Comparison of ENCODE assay signal across 22 cellular contexts in the genomic region with DNA sequence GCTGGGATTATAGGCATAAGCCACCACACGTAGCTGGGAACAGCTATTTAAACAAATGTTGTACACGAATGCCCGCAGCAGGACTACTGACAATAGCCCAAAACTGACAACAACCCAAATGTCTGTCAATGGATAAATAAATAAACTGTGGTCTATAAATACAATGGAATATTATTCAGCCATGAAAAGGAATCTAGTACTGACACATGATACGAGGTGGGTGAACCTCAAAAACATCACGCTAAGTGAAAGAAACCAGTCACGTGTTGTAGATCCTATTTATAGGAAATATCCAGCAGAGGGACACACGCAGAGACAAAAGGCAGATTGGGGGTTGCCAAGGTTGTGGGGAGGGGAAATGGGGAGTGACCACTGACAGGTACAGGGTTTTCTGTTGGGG.
DNase-seq lines count a peak whose midpoint lies in the region; ATAC-seq, FAIRE-seq and TF ChIP-seq lines count a peak whose summit lies in the region.
"Had no signal": no experiment of that assay in that cellular context is flagged by ENCODE, and none has a peak within 500 bp of the region (broad histone marks: within the 10 kb centered on the region; RNA-seq: fewer than 3 reads in every experiment).

No MANE protein-coding gene starts in this region.

- no peaks in the 10 kb centered on the region for H3K9me3 Mint-ChIP-seq in endodermal cell
- H3K9me3 Mint-ChIP-seq: CD4-positive, alpha-beta T cell; CD8-positive, alpha-beta T cell had no signal

- ATAC-seq in GM21390 (IDR thresholded peaks at IDR 0.05; ENCODE audit: unreplicated experiment) (no peak), GM18502 (IDR thresholded peaks at IDR 0.05; ENCODE audit: poor library complexity, unreplicated experiment) (no peak)
- ATAC-seq: A549; CD8-positive, alpha-beta T cell had no signal

- H3K4me3 ChIP-seq in right atrium auricular region, result no peak overlapping the region
- H3K4me3 ChIP-seq in endodermal cell (ENCODE audit: low read length), result no peak overlapping the region
- H3K4me3 ChIP-seq: A549; BLaER1 treated with 17β-estradiol and CSF1 and Interleukin-3, amounts not matched to agents 10 nM and 100 nM had no signal

- no peak overlapping the region for H3K27ac Mint-ChIP-seq in endodermal cell
- H3K27ac Mint-ChIP-seq: B cell; CD4-positive, alpha-beta T cell; CD8-positive, alpha-beta T cell had no signal

- peak; percentile 56 for FAIRE-seq in urothelium cell line (lab: Jason Lieb, UNC)
- FAIRE-seq: A549, D721Med, G401.6, GM12891, GM18507 had no signal

- peaks cover 18% of the 10 kb centered on the region for H3K27me3 Mint-ChIP-seq in endodermal cell (ENCODE audit: insufficient read depth)

- peaks cover 8% of the 10 kb centered on the region for H3K4me1 Mint-ChIP-seq in endodermal cell

- no peaks in the 10 kb centered on the region for H3K36me3 ChIP-seq in right atrium auricular region
- no peaks in the 10 kb centered on the region for H3K36me3 ChIP-seq in endodermal cell (ENCODE audit: control insufficient read depth, insufficient read depth, low read length)
- H3K36me3 ChIP-seq: BLaER1 treated with 17β-estradiol and CSF1 and Interleukin-3, amounts not matched to agents 10 nM and 100 nM had no signal

- H3K9ac ChIP-seq in endodermal cell (ENCODE audit: extremely low read depth, low read length, poor library complexity, severe bottlenecking), result no peak overlapping the region
- H3K9ac ChIP-seq: BLaER1 treated with 17β-estradiol and CSF1 and Interleukin-3, amounts not matched to agents 10 nM and 100 nM had no signal

- H3K27ac ChIP-seq in right atrium auricular region (no peak overlapping the region), endodermal cell (ENCODE audit: low read depth, low read length) (no peak overlapping the region)
- H3K27ac ChIP-seq: 22Rv1; A549; BLaER1 treated with 17β-estradiol and CSF1 and Interleukin-3, amounts not matched to agents 10 nM and 100 nM; C4-2B had no signal

- no peaks in the 10 kb centered on the region for H3K36me3 Mint-ChIP-seq in endodermal cell (ENCODE audit: low read depth)
- H3K36me3 Mint-ChIP-seq: CD8-positive, alpha-beta T cell had no signal

- H3K4me1 ChIP-seq in right atrium auricular region (peaks cover 0 to 15% of the 10 kb centered on the region in 2 donors), endodermal cell (ENCODE audit: control insufficient read depth, insufficient read depth, low read length) (peaks cover 6% of the 10 kb centered on the region)
- H3K4me1 ChIP-seq: Caco-2 had no signal

- no peak overlapping the region for H3K4me3 Mint-ChIP-seq in endodermal cell
- H3K4me3 Mint-ChIP-seq: B cell; CD4-positive, alpha-beta T cell; CD8-positive, alpha-beta T cell had no signal

- TF ChIP-seq CTCF in right atrium auricular region (IDR thresholded peaks at IDR 0.05) (no peak), endodermal cell (conservative IDR thresholded peaks at IDR 0.05) (no peak)

- H3K9me3 ChIP-seq in right atrium auricular region (no peaks in the 10 kb centered on the region), endodermal cell (ENCODE audit: control insufficient read depth, low read length) (no peaks in the 10 kb centered on the region)
- H3K9me3 ChIP-seq: A549, Caco-2 had no signal

- H3K27me3 ChIP-seq in right atrium auricular region (no peaks in the 10 kb centered on the region), endodermal cell (ENCODE audit: control insufficient read depth, insufficient read depth, low read length, poor library complexity, severe bottlenecking) (peaks cover 18% of the 10 kb centered on the region)

- peak; percentile 6 for DNase-seq in cardiac septum (ENCODE audit: low spot score)
- DNase-seq in right atrium auricular region (ENCODE audit: low spot score), result no peak
- DNase-seq in endodermal cell, result peak; percentile 21
- DNase-seq in urothelium cell line (ENCODE audit: low spot score), result no peak
- DNase-seq: AML-193; Caco-2; Calu3; CD4-positive, alpha-beta T cell; CD8-positive, alpha-beta T cell; DMS79 treated with DMSO at 0.1 percent for 48 hours; GF-D8 had no signal

- intact Hi-C loops in cardiac septum (cut with DNase I), result no loop called here

- 94 to 95% methylated on average over 6 to 7 of the region's 7 CpGs for WGBS in endodermal cell (ENCODE audit: insufficient coverage in 1 of 2, insufficient read length in 1 of 2), 2 experiments

Comparison
In these comparisons a context has a peak if more than half of its experiments do, and no peak if none do; other contexts are left out.
1. DNase-seq: peak in cardiac septum (single experiment) and endodermal cell (single experiment); none in right atrium auricular region (single experiment) and urothelium cell line (single experiment).